Comparison of ENCODE assay signal across 12 cellular contexts in genomic region chr16:84312783-84313382, GRCh38. TPM values are rescaled to one million over a fixed set of nuclear protein-coding genes. Genes with fewer than 3 reads are reported as not detected.
DNase-seq lines count a peak whose midpoint lies in the region; ATAC-seq, FAIRE-seq and TF ChIP-seq lines count a peak whose summit lies in the region.
"Had no signal": no experiment of that assay in that cellular context is flagged by ENCODE, and none has a peak within 500 bp of the region (broad histone marks: within the 10 kb centered on the region; RNA-seq: fewer than 3 reads in every experiment).

No MANE protein-coding gene starts in this region.

- no peak for TF ChIP-seq POLR2A in GM12891 (IDR thresholded peaks at IDR 0.05; ENCODE audit: low read depth, low read length)

- H3K27ac ChIP-seq in mammary epithelial cell (ENCODE audit: insufficient read depth, low read depth, low read length) (no peak overlapping the region), mesenchymal stem cell (ENCODE audit: low read length, poor library complexity, severe bottlenecking) (no peak overlapping the region)
- H3K27ac ChIP-seq: parathyroid adenoma had no signal

- ATAC-seq in HG03280 (IDR thresholded peaks at IDR 0.05; ENCODE audit: unreplicated experiment) = no peak

- no peak overlapping the region for H2AFZ ChIP-seq in mammary epithelial cell (ENCODE audit: low read depth, low read length)
- H2AFZ ChIP-seq in mesenchymal stem cell (ENCODE audit: low read depth, low read length) = no peak overlapping the region
- H2AFZ ChIP-seq: parathyroid adenoma had no signal

- H3K14ac ChIP-seq in mesenchymal stem cell (ENCODE audit: low read length in 2 of 2) = no peak overlapping the region

- H3K9me3 ChIP-seq in mammary epithelial cell (replicated peaks; ENCODE audit: insufficient read depth, low read length) (peaks cover 3% of the 10 kb centered on the region), mesenchymal stem cell (ENCODE audit: control insufficient read depth, low read length) (peaks cover 3% of the 10 kb centered on the region), HAP-1 (no peaks in the 10 kb centered on the region)

- in situ Hi-C loops in mammary epithelial cell (cut with MboI; ENCODE audit: low sequenced_read_pairs in 2 of 2) = no loop called here
- in situ Hi-C loops in ACHN (cut with HindIII; ENCODE audit: low pct_ligation_motif_present, low pct_unique_long_range_greater_than_20kb, low sequenced_read_pairs) = no loop called here
- in situ Hi-C loops in HAP-1 (cut with MboI; ENCODE audit: low sequenced_read_pairs) = no loop called here

- H3K79me2 ChIP-seq in mammary epithelial cell (ENCODE audit: insufficient read depth, low read length) = no peaks in the 10 kb centered on the region
- H3K79me2 ChIP-seq: parathyroid adenoma had no signal

- H3K36me3 ChIP-seq in mammary epithelial cell (ENCODE audit: insufficient read depth, low read length) (no peaks in the 10 kb centered on the region), mesenchymal stem cell (ENCODE audit: control insufficient read depth in 1 of 2, insufficient read depth in 2 of 2, low read depth in 1 of 2, low read length in 2 of 2) (no peaks in the 10 kb centered on the region), HAP-1 (replicated peaks) (no peaks in the 10 kb centered on the region)

- dilution Hi-C loops in mammary epithelial cell (cut with HindIII; ENCODE audit: low sequenced_read_pairs) = no loop called here

- H3K4me2 ChIP-seq in mammary epithelial cell (ENCODE audit: insufficient read depth, low read depth, low read length) (peak overlapping the region; percentile 4), mesenchymal stem cell (ENCODE audit: low read length, poor library complexity, severe bottlenecking) (no peak overlapping the region)

- CTCF ChIA-PET in mammary epithelial cell (lab: Charles Lee; ENCODE audit: low non-redundant PET) = no interaction called here

- H3K27me3 ChIP-seq in mammary epithelial cell (ENCODE audit: insufficient read depth, low read length) (peaks cover 9% of the 10 kb centered on the region), mesenchymal stem cell (ENCODE audit: control insufficient read depth in 1 of 2, insufficient read depth in 1 of 2, low read length in 2 of 2) (peaks cover 44 to 77% of the 10 kb centered on the region in 2 experiments), HAP-1 (ENCODE audit: low read depth) (peaks cover 11% of the 10 kb centered on the region)

- no peak overlapping the region for H3K4ac ChIP-seq in mesenchymal stem cell (ENCODE audit: low read depth in 1 of 2, low read length in 2 of 2)

- H2AK5ac ChIP-seq in mesenchymal stem cell (ENCODE audit: low read length, severe bottlenecking) = no peak overlapping the region

- no peak for TF ChIP-seq CTCF in mammary epithelial cell (conservative IDR thresholded peaks at IDR 0.05 in 1 of 2, IDR thresholded peaks at IDR 0.05 in 1 of 2; ENCODE audit: extremely low read depth in 1 of 2, insufficient read depth in 1 of 2, low read depth in 1 of 2, low read length in 2 of 2)

- DNase-seq in COLO668 (lab: John Stamatoyannopoulos, UW; ENCODE audit: unreplicated experiment) = peak; percentile 53
- DNase-seq in NCI-H1436 treated with DMSO at 0.1 percent for 48 hours (lab: John Stamatoyannopoulos, UW) = peak; percentile 47
- no peak for DNase-seq in mammary epithelial cell
- no peak for DNase-seq in mesenchymal stem cell
- no peak for DNase-seq in ACHN
- DNase-seq in GM12891 (ENCODE audit: insufficient read length, low spot score) = no peak
- no peak for DNase-seq in HAP-1 (ENCODE audit: low spot score in 2 of 2)

- H3K79me1 ChIP-seq in mesenchymal stem cell (replicated peaks; ENCODE audit: low read length, poor library complexity, severe bottlenecking) = no peaks in the 10 kb centered on the region

- WGBS in mammary epithelial cell (ENCODE audit: low coverage, missing lambda C conversion rate) = 4% methylated on average over 26 of the region's 55 CpGs
- WGBS in mesenchymal stem cell = 7% methylated on average over 54 of the region's 55 CpGs

- no peak for FAIRE-seq in GM12891 (lab: Jason Lieb, UNC)
- FAIRE-seq: endometrium, keratinocyte had no signal

- BruUV-seq in mammary epithelial cell (replicated peaks; lab: Mats Ljungman, UMichigan) = no TSS peak

- peak overlapping the region; percentile 19 for H2BK15ac ChIP-seq in mesenchymal stem cell (ENCODE audit: low read depth, poor library complexity, severe bottlenecking)

- no peak overlapping the region for H3K9ac ChIP-seq in mammary epithelial cell (ENCODE audit: insufficient read depth, low read length)
- no peak overlapping the region for H3K9ac ChIP-seq in mesenchymal stem cell (ENCODE audit: low read length)
- H3K9ac ChIP-seq: parathyroid adenoma had no signal

- H3K4me1 ChIP-seq in mammary epithelial cell (ENCODE audit: insufficient read depth, low read length) (no peaks in the 10 kb centered on the region), mesenchymal stem cell (ENCODE audit: control insufficient read depth, insufficient read depth, low read depth, low read length) (no peaks in the 10 kb centered on the region), HAP-1 (no peaks in the 10 kb centered on the region)

- H2BK12ac ChIP-seq in mesenchymal stem cell (ENCODE audit: low read length in 2 of 2) = no peak overlapping the region

- H4K91ac ChIP-seq in mesenchymal stem cell (ENCODE audit: low read length) = no peak overlapping the region

- H4K8ac ChIP-seq in mesenchymal stem cell (ENCODE audit: low read length) = no peak overlapping the region

- H4K20me1 ChIP-seq in mammary epithelial cell (ENCODE audit: insufficient read depth, low read length) = no peaks in the 10 kb centered on the region

- no peak overlapping the region for H3K4me3 ChIP-seq in mammary epithelial cell (replicated peaks in 1 of 3; ENCODE audit: insufficient read depth in 1 of 3, low read depth in 2 of 3, low read length in 3 of 3)
- no peak overlapping the region for H3K4me3 ChIP-seq in mesenchymal stem cell (ENCODE audit: insufficient read depth in 1 of 2, low read depth in 1 of 2, low read length in 2 of 2)
- H3K4me3 ChIP-seq in HAP-1 = no peak overlapping the region

- H3K23ac ChIP-seq in mesenchymal stem cell (ENCODE audit: low read length in 2 of 2) = no peak overlapping the region

- H2BK120ac ChIP-seq in mesenchymal stem cell (ENCODE audit: low read depth, low read length) = no peak overlapping the region

- H2BK5ac ChIP-seq in mesenchymal stem cell (ENCODE audit: low read depth, low read length, poor library complexity, severe bottlenecking) = no peak overlapping the region

- H3K18ac ChIP-seq in mesenchymal stem cell (ENCODE audit: low read depth in 1 of 2, low read length in 2 of 2) = no peak overlapping the region

- intact Hi-C loops in mammary epithelial cell (cut with micrococcal nuclease) = no loop called here

TF ChIP-seq in GM12891, 5 proteins besides CTCF, POLR2A, EP300 and RAD21:
- TF ChIP-seq SPI1 (IDR thresholded peaks at IDR 0.05; ENCODE audit: low read depth, low read length) (no peak), POU2F2 (IDR thresholded peaks at IDR 0.05; ENCODE audit: low read depth, low read length) (no peak), PAX5 (IDR thresholded peaks at IDR 0.05; ENCODE audit: insufficient read depth, low read length, severe bottlenecking) (no peak), POLR2AphosphoS5 (IDR thresholded peaks at IDR 0.05; ENCODE audit: low read depth, low read length) (no peak), TAF1 (IDR thresholded peaks at IDR 0.05; ENCODE audit: low read depth, low read length) (no peak)

RNA-seq across cellular contexts. Expression of gene WFDC1, which starts 18.2 kb away (rescaled TPM):
- not detected for total RNA-seq in mammary epithelial cell
- not detected for polyA plus RNA-seq in mammary epithelial cell
- not detected for polyA minus RNA-seq in mammary epithelial cell
- 3.7 TPM for polyA plus RNA-seq in mesenchymal stem cell (2013, experiment 1 of 2)
- polyA plus RNA-seq in mesenchymal stem cell (2013, experiment 2 of 2) = 4.0 TPM
- polyA plus RNA-seq in GM12891 (2012; ENCODE audit: low read depth, missing spikeins) = not detected
- polyA plus RNA-seq: keratinocyte had no signal

RNA-seq across cellular contexts. Expression of gene ATP2C2, which starts 55.5 kb away (rescaled TPM):
- under 1 TPM; 0.19 to 0.67 TPM for total RNA-seq in mammary epithelial cell
- not detected for polyA plus RNA-seq in mammary epithelial cell
- not detected for polyA minus RNA-seq in mammary epithelial cell
- not detected for polyA plus RNA-seq in mesenchymal stem cell (2013, experiment 1 of 2)
- not detected for polyA plus RNA-seq in mesenchymal stem cell (2013, experiment 2 of 2)
- not detected for polyA plus RNA-seq in GM12891 (2012; ENCODE audit: low read depth, missing spikeins)
- polyA plus RNA-seq: BJ had no signal

Comparison
In these comparisons a context has a peak if more than half of its experiments do, and no peak if none do; other contexts are left out.
1. DNase-seq: peak in COLO668 (single experiment) and NCI-H1436 treated with DMSO at 0.1 percent for 48 hours (single experiment); none in mammary epithelial cell (single experiment), mesenchymal stem cell (single experiment), ACHN (single experiment), GM12891 (single experiment) and HAP-1 (0 of 2).